25 cellular contexts compared by ENCODE assay signal in genomic region chr5:145589063-145589462, GRCh38.
"Had no signal": no experiment of that assay in that cellular context is flagged by ENCODE, and none has a peak within 500 bp of the region (broad histone marks: within the 10 kb centered on the region; RNA-seq: fewer than 3 reads in every experiment).

No MANE protein-coding gene starts in this region.

- H3K36me3 ChIP-seq: left ventricle myocardium inferior, neural progenitor cell, neutrophil, right atrium auricular region, right lobe of liver, stomach, thyroid gland, transverse colon, upper lobe of left lung, vagina had no signal

- H2AFZ ChIP-seq: neural progenitor cell, parathyroid adenoma had no signal

- DNase-seq: islet precursor cell; left ventricle myocardium inferior; mesendoderm; naive B cell; natural killer cell; nephron progenitor cell; occipital lobe; right lobe of liver; stimulated activated CD4-positive, alpha-beta T cell treated with anti-CD3 and anti-CD28 coated beads, Interleukin-12 subunit alpha, Interleukin-12 subunit beta, amount 100 ng/mL, for 4 hours; stimulated activated CD4-positive, alpha-beta T cell treated with anti-CD3 and anti-CD28 coated beads, Interleukin-15, amount 100 ng/mL, for 24 hours; stimulated activated CD4-positive, alpha-beta T cell treated with anti-CD3 and anti-CD28 coated beads, Interleukin-2, amount 100 ng/mL, for 24 hours; stimulated activated CD4-positive, alpha-beta T cell treated with anti-CD3 and anti-CD28 coated beads, Interleukin-4, amount 100 ng/mL, for 1 hour; stimulated activated naive B cell treated with anti-CD40 and anti-IgM and Interleukin-4, amounts not matched to agents 10 μg/mL and 1 μg/mL and 100 μg/mL, for 72 hours; stimulated activated naive CD8-positive, alpha-beta T cell treated with anti-CD3 and anti-CD28 coated beads, Interleukin-15, Interleukin-2, amounts not matched to agents 100 U/mL and 50 U/mL, for 24 hours; stomach; testis; thyroid gland; transverse colon; upper lobe of left lung had no signal

- H3K4me3 ChIP-seq: left ventricle myocardium inferior, lung, neural progenitor cell, right atrium auricular region, right lobe of liver, stomach, testis, thyroid gland, transverse colon, upper lobe of left lung, vagina had no signal

- ATAC-seq: natural killer cell; right lobe of liver; stimulated activated naive B cell treated with anti-CD40 and anti-IgM and Interleukin-4, amounts not matched to agents 10 μg/mL and 1 μg/mL and 100 μg/mL, for 72 hours; stimulated activated naive CD8-positive, alpha-beta T cell treated with anti-CD3 and anti-CD28 coated beads, Interleukin-15, Interleukin-2, amounts not matched to agents 100 U/mL and 50 U/mL, for 24 hours had no signal

- H3K4me1 ChIP-seq: left ventricle myocardium inferior, neural progenitor cell, parathyroid adenoma, right atrium auricular region, right lobe of liver, stomach, testis, thyroid gland, upper lobe of left lung, vagina had no signal

- H3K27ac ChIP-seq: left ventricle myocardium inferior, neural progenitor cell, neutrophil, parathyroid adenoma, right atrium auricular region, right lobe of liver, stomach, testis, thyroid gland, transverse colon, upper lobe of left lung, vagina had no signal

- H3K27me3 ChIP-seq: neural progenitor cell, neutrophil, right atrium auricular region, right lobe of liver, stomach, testis, thyroid gland, transverse colon, upper lobe of left lung, vagina had no signal

- H3K4me2 ChIP-seq: neural progenitor cell had no signal

- H3K9ac ChIP-seq: neural progenitor cell, parathyroid adenoma had no signal

- H3K9me3 ChIP-seq: neutrophil, right atrium auricular region, right lobe of liver, testis, thyroid gland, upper lobe of left lung, vagina had no signal
